ENCODE assay signal across 12 cellular contexts in the genomic region with DNA sequence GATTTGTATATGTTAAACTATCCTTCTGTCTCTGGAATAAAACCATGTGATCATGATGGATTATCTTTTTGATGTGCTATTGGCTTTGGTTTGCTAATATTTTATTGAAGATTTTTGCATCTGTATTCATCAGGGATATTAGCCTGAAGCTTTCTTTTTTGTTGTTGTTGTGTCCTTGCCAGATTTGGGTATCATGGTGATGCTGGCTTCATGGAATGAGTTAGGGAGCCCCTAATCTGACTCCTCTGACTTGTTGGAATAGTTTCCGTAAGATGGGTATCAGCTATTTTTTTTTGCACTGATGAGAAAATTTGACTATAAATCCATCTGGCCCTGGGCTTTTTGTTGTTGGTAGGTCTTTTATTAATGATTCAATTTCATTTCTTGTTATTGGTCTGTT. TPM values are rescaled to one million over a fixed set of nuclear protein-coding genes. Genes with fewer than 3 reads are reported as not detected.
A peak's percentile ranks its signal among the peaks of the same experiment; 100 is the strongest.
DNase-seq lines count a peak whose midpoint lies in the region; ATAC-seq, FAIRE-seq and TF ChIP-seq lines count a peak whose summit lies in the region.
"Had no signal": no experiment of that assay in that cellular context is flagged by ENCODE, and none has a peak within 500 bp of the region (broad histone marks: within the 10 kb centered on the region; RNA-seq: fewer than 3 reads in every experiment).

No MANE protein-coding gene starts in this region.

- H3K9ac ChIP-seq in SK-N-SH (peak overlapping the region; percentile 36), keratinocyte (ENCODE audit: control insufficient read depth, extremely low read depth, insufficient read depth, low read length) (peak overlapping the region; percentile 42)

- H3K36me3 ChIP-seq in SK-N-SH (replicated peaks in 1 of 2; ENCODE audit: control insufficient read depth in 1 of 2, insufficient read depth in 2 of 2, low read length in 1 of 2) (peaks cover 15 to 53% of the 10 kb centered on the region in 2 experiments), keratinocyte (ENCODE audit: control insufficient read depth in 2 of 2, extremely low read depth in 1 of 2, insufficient read depth in 2 of 2, low read length in 2 of 2) (peaks cover 3 to 13% of the 10 kb centered on the region in 2 experiments), thyroid gland (peaks cover under 1 to 4% of the 10 kb centered on the region in 2 donors)

- TF ChIP-seq CTCF in SK-N-SH (IDR thresholded peaks at IDR 0.05) (no peak), keratinocyte (optimal IDR thresholded peaks at IDR 0.05 in 1 of 3, IDR thresholded peaks at IDR 0.05 in 1 of 3, conservative IDR thresholded peaks at IDR 0.05 in 1 of 3; ENCODE audit: extremely low read depth in 1 of 3, insufficient read depth in 2 of 3, low read length in 3 of 3) (no peak), thyroid gland (IDR thresholded peaks at IDR 0.05) (no peak)
- TF ChIP-seq CTCF in activated CD8-positive, alpha-beta T cell treated with anti-CD3 and anti-CD28 coated beads for 36 hours (IDR thresholded peaks at IDR 0.05): no peak

- no peaks in the 10 kb centered on the region for H4K20me1 ChIP-seq in SK-N-SH (ENCODE audit: insufficient read depth)
- H4K20me1 ChIP-seq in keratinocyte (ENCODE audit: control insufficient read depth, extremely low read depth, insufficient read depth, low read length): no peaks in the 10 kb centered on the region

- H3K27ac ChIP-seq in SK-N-SH (ENCODE audit: low read depth in 2 of 2, low read length in 1 of 2): peak overlapping the region; percentile 41 to 93; a peak in 3 of 4 replicates
- H3K27ac ChIP-seq in keratinocyte (ENCODE audit: control insufficient read depth, insufficient read depth, low read length): peak overlapping the region; percentile 80
- peak overlapping the region; percentile 11 to 76 (median 76) for H3K27ac ChIP-seq in thyroid gland
- H3K27ac ChIP-seq: 22Rv1 had no signal

- peaks cover 12% of the 10 kb centered on the region for H3K9me3 Mint-ChIP-seq in activated CD8-positive, alpha-beta T cell treated with anti-CD3 and anti-CD28 coated beads for 36 hours
- H3K9me3 Mint-ChIP-seq: activated naive CD4-positive, alpha-beta T cell treated with anti-CD3 and anti-CD28 coated beads, Interleukin-2, amount 50 U/mL, for 24 hours had no signal

- DNase-seq in SK-N-SH (no peak), keratinocyte (ENCODE audit: low read depth, low spot score) (no peak), thyroid gland (no peak), GOT3 (lab: John Stamatoyannopoulos, UW) (no peak), NCI-H1092 (lab: John Stamatoyannopoulos, UW) (no peak), COR-L47 (lab: John Stamatoyannopoulos, UW) (no peak)
- no peak for DNase-seq in activated CD8-positive, alpha-beta T cell treated with anti-CD3 and anti-CD28 coated beads for 36 hours
- DNase-seq: NCI-H2171 treated with DMSO at 0.1 percent for 48 hours had no signal

- H3K79me2 ChIP-seq in SK-N-SH (ENCODE audit: insufficient read depth) (peaks cover 8% of the 10 kb centered on the region; the same call in 1 of the 2 replicates), keratinocyte (ENCODE audit: control insufficient read depth, insufficient read depth, low read length) (peaks cover 15% of the 10 kb centered on the region)

- no peaks in the 10 kb centered on the region for H3K27me3 Mint-ChIP-seq in activated CD8-positive, alpha-beta T cell treated with anti-CD3 and anti-CD28 coated beads for 36 hours
- H3K27me3 Mint-ChIP-seq: activated naive CD4-positive, alpha-beta T cell treated with anti-CD3 and anti-CD28 coated beads, Interleukin-2, amount 50 U/mL, for 24 hours had no signal

- H3K9me3 ChIP-seq in SK-N-SH: no peaks in the 10 kb centered on the region; the same call in 1 of the 2 replicates
- peaks cover 6% of the 10 kb centered on the region for H3K9me3 ChIP-seq in keratinocyte (ENCODE audit: control insufficient read depth, low read depth, low read length)
- H3K9me3 ChIP-seq in thyroid gland: no peaks in the 10 kb centered on the region
- H3K9me3 ChIP-seq: suprapubic skin had no signal

- H3K9me1 ChIP-seq in keratinocyte (ENCODE audit: control insufficient read depth, extremely low read depth, insufficient read depth, low read length): no peaks in the 10 kb centered on the region

- ATAC-seq in SK-N-SH treated with all-trans-retinoic acid at 6 μM for 48 hours: no peak
- ATAC-seq in activated CD8-positive, alpha-beta T cell treated with anti-CD3 and anti-CD28 coated beads for 36 hours: no peak

- POLR2A ChIA-PET in SK-N-SH (lab: Yijun Ruan, JAX): no interaction called here
- POLR2A ChIA-PET in activated CD8-positive, alpha-beta T cell treated with anti-CD3 and anti-CD28 coated beads for 36 hours (lab: Charles Lee): interaction anchor here (0.6 kb wide), 1 partner anchor 449 kb away, joined by 3 read pairs; no protein-coding TSS in a partner anchor

- H3F3A ChIP-seq in SK-N-SH (replicated peaks; ENCODE audit: insufficient read depth): peaks cover 29% of the 10 kb centered on the region

- H3K4me2 ChIP-seq in SK-N-SH: peak overlapping the region; percentile 39
- peak overlapping the region; percentile 67 for H3K4me2 ChIP-seq in keratinocyte (ENCODE audit: control insufficient read depth, extremely low read depth, insufficient read depth, low read depth, low read length)

- no peak for TF ChIP-seq RAD21 in SK-N-SH (IDR thresholded peaks at IDR 0.05; ENCODE audit: low read length)

- H2AFZ ChIP-seq in SK-N-SH (ENCODE audit: low read depth) (no peak overlapping the region), keratinocyte (ENCODE audit: control insufficient read depth, low read length) (no peak overlapping the region)

- no peak for TF ChIP-seq POLR2A in thyroid gland (IDR thresholded peaks at IDR 0.05)

- dilution Hi-C loops in keratinocyte (cut with MboI; ENCODE audit: extremely low pct_ligation_motif_present, low sequenced_read_pairs): no loop called here

- no peak for TF ChIP-seq EP300 in SK-N-SH (IDR thresholded peaks at IDR 0.05; ENCODE audit: borderline replicate concordance in 1 of 2, low read depth in 1 of 2, low read length in 1 of 2)

- CTCF ChIA-PET in SK-N-SH (lab: Yijun Ruan, JAX): no interaction called here
- CTCF ChIA-PET in activated CD8-positive, alpha-beta T cell treated with anti-CD3 and anti-CD28 coated beads for 36 hours (lab: Charles Lee): interaction anchor here (0.9 kb wide), 1 partner anchor 68 kb away, joined by 3 read pairs; a partner anchor contains a TSS

- peak overlapping the region; percentile 64 for H3K27ac Mint-ChIP-seq in activated CD8-positive, alpha-beta T cell treated with anti-CD3 and anti-CD28 coated beads for 36 hours
- H3K27ac Mint-ChIP-seq: activated naive CD4-positive, alpha-beta T cell treated with anti-CD3 and anti-CD28 coated beads, Interleukin-2, amount 50 U/mL, for 24 hours had no signal

- H3K36me3 Mint-ChIP-seq in activated CD8-positive, alpha-beta T cell treated with anti-CD3 and anti-CD28 coated beads for 36 hours (ENCODE audit: low read depth): peaks cover 25% of the 10 kb centered on the region

- 93% methylated on average over 1 of the region's 1 CpG for WGBS in SK-N-SH (ENCODE audit: low lambda C conversion rate)
- 97 to 100% methylated on average over 1 of the region's 1 CpG for WGBS in thyroid gland, 2 donors

- H3K4me3 ChIP-seq in SK-N-SH (ENCODE audit: low read depth in 2 of 2, low read length in 1 of 2): no peak overlapping the region
- peak overlapping the region in 1 of 3 experiments; percentile 2 for H3K4me3 ChIP-seq in keratinocyte (ENCODE audit: control insufficient read depth in 2 of 3, extremely low read depth in 1 of 3, insufficient read depth in 2 of 3, low read depth in 1 of 3, low read length in 3 of 3)
- H3K4me3 ChIP-seq in thyroid gland (replicated peaks in 1 of 3): no peak overlapping the region
- H3K4me3 ChIP-seq: suprapubic skin had no signal

- no peak overlapping the region for H3K4me3 Mint-ChIP-seq in activated CD8-positive, alpha-beta T cell treated with anti-CD3 and anti-CD28 coated beads for 36 hours
- H3K4me3 Mint-ChIP-seq: activated naive CD4-positive, alpha-beta T cell treated with anti-CD3 and anti-CD28 coated beads, Interleukin-2, amount 50 U/mL, for 24 hours had no signal

- H3K27me3 ChIP-seq in SK-N-SH (ENCODE audit: insufficient read depth) (no peaks in the 10 kb centered on the region), keratinocyte (ENCODE audit: control insufficient read depth, extremely low read depth, insufficient read depth, low read length) (no peaks in the 10 kb centered on the region), thyroid gland (no peaks in the 10 kb centered on the region)
- H3K27me3 ChIP-seq: suprapubic skin had no signal

- H3K4me1 Mint-ChIP-seq in activated CD8-positive, alpha-beta T cell treated with anti-CD3 and anti-CD28 coated beads for 36 hours (ENCODE audit: low read depth): peaks cover 58% of the 10 kb centered on the region

- H3K9me2 ChIP-seq in SK-N-SH: no peaks in the 10 kb centered on the region

- H3K4me1 ChIP-seq in SK-N-SH (ENCODE audit: control insufficient read depth in 1 of 2, insufficient read depth in 2 of 2, low read depth in 1 of 2, low read length in 1 of 2): peaks cover 4 to 34% of the 10 kb centered on the region in 2 experiments; a peak in 3 of 4 replicates
- H3K4me1 ChIP-seq in keratinocyte (ENCODE audit: control insufficient read depth, extremely low read depth, insufficient read depth, low read length): peaks cover 60% of the 10 kb centered on the region
- peaks cover 20 to 27% of the 10 kb centered on the region in 2 donors for H3K4me1 ChIP-seq in thyroid gland

- no peak for FAIRE-seq in keratinocyte (lab: Jason Lieb, UNC)

- intact Hi-C loops in activated CD8-positive, alpha-beta T cell treated with anti-CD3 and anti-CD28 coated beads for 36 hours (cut with micrococcal nuclease): loop anchor here (5.0 kb wide), 1 partner anchor 44 kb away; a partner anchor contains a TSS
- intact Hi-C loops in thyroid gland (cut with DNase I): no loop called here

TF ChIP-seq in SK-N-SH, 30 proteins besides CTCF, POLR2A, EP300 and RAD21 (continues in another document):
- TF ChIP-seq RCOR1 (IDR thresholded peaks at IDR 0.05; ENCODE audit: low read length) (no peak), RXRA (IDR thresholded peaks at IDR 0.05; ENCODE audit: borderline replicate concordance, low read depth) (no peak)

RNA-seq across cellular contexts. Expression of a gene that starts 45.7 kb away (rescaled TPM):
- polyA plus RNA-seq in SK-N-SH (2012; rRNA removed): 7.9 and 12.6 TPM in 2 replicates
- 8.7 and 9.8 TPM in 2 replicates for polyA plus RNA-seq in SK-N-SH (2012; cell fraction: cytosol; rRNA removed)
- polyA plus RNA-seq in SK-N-SH (2012; cell fraction: nucleus; rRNA removed): 8.2 and 15.7 TPM in 2 replicates
- total RNA-seq in activated CD8-positive, alpha-beta T cell treated with anti-CD3 and anti-CD28 coated beads for 36 hours: 1 to 10 TPM; 4.1 to 4.7 TPM
- 51.2 to 116 TPM (median 97.3 TPM) in 3 replicates for polyA plus RNA-seq in keratinocyte
- 24.5 TPM for polyA plus RNA-seq in keratinocyte (2011; ENCODE audit: low read depth)
- polyA plus RNA-seq in keratinocyte (2011; cell fraction: cytosol; rRNA removed): 14.4 and 34.5 TPM in 2 replicates
- polyA plus RNA-seq in keratinocyte (2011; cell fraction: nucleus; rRNA removed): 136 and 160 TPM in 2 replicates
- 25.1 and 46.8 TPM in 2 replicates for polyA plus RNA-seq in keratinocyte (2012; ENCODE audit: low replicate concordance)
- polyA minus RNA-seq in keratinocyte: 274 to 455 TPM (median 398 TPM) in 3 replicates
- 33.2 TPM for polyA minus RNA-seq in keratinocyte (2011; cell fraction: cytosol; rRNA and poly(A)+ RNA removed)
- polyA minus RNA-seq in keratinocyte (2011; cell fraction: nucleus; rRNA and poly(A)+ RNA removed): 171 and 369 TPM in 2 replicates
- total RNA-seq in thyroid gland: 10 to 100 TPM; 35.3 to 55.6 (median 43.8) TPM

Comparison
In these comparisons a context has a peak if more than half of its experiments do, and no peak if none do; other contexts are left out.
1. RNA of a gene that starts 45.7 kb away (total RNA-seq): 35.3 to 55.6 TPM in thyroid gland; 4.1 to 4.7 TPM in activated CD8-positive, alpha-beta T cell treated with anti-CD3 and anti-CD28 coated beads for 36 hours; every median in the first group is over 4 times any median in the second.
2. Peak in every context shown above with its lines, with median percentiles within 50 percentile points of each other: H3K27ac ChIP-seq.